19 cellular contexts compared by ENCODE assay signal in the genomic region with DNA sequence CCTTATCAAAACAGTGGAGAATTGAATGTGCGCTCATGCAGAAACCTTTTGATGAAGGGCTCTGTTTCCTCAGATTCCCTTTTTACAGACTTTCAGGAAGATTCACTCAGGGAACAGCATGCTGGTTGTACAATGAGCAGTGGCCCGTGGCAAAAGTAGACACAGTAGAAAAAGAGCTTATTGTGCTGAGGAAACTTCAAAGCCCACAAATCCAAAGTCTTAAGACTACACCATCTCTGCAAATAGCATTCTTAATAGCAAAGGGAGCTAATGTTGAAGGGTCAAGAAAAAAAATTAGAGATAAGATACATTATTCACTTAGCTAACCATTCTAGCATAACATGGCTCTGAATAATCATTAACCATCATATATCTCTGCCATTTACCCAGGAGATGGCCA.
A peak's percentile ranks its signal among the peaks of the same experiment; 100 is the strongest.
DNase-seq lines count a peak whose midpoint lies in the region; ATAC-seq, FAIRE-seq and TF ChIP-seq lines count a peak whose summit lies in the region.
"Had no signal": no experiment of that assay in that cellular context is flagged by ENCODE, and none has a peak within 500 bp of the region (broad histone marks: within the 10 kb centered on the region; RNA-seq: fewer than 3 reads in every experiment).

No MANE protein-coding gene starts in this region.

- H3K4me1 Mint-ChIP-seq in nephron progenitor cell: peaks cover 37% of the 10 kb centered on the region
- H3K4me1 Mint-ChIP-seq in activated CD4-positive, alpha-beta memory T cell treated with anti-CD3 and anti-CD28 coated beads for 36 hours (ENCODE audit: low read depth): no peaks in the 10 kb centered on the region

- H3K27ac ChIP-seq in A673 (ENCODE audit: low read depth, low read length, poor library complexity, severe bottlenecking): no peak overlapping the region
- H3K27ac ChIP-seq: A549 had no signal

- no peak for ATAC-seq in GM21447 (IDR thresholded peaks at IDR 0.05; ENCODE audit: unreplicated experiment)
- no peak for ATAC-seq in GM19023 (IDR thresholded peaks at IDR 0.05; ENCODE audit: unreplicated experiment)
- ATAC-seq: A549 had no signal

- POLR2A ChIA-PET in A673 (lab: Charles Lee; ENCODE audit: low non-redundant PET): no interaction called here
- POLR2A ChIA-PET in activated CD4-positive, alpha-beta memory T cell treated with anti-CD3 and anti-CD28 coated beads for 36 hours (lab: Charles Lee): no interaction called here

- TF ChIP-seq CTCF in A673 (conservative IDR thresholded peaks at IDR 0.05; ENCODE audit: low read depth, low read length) (no peak), nephron progenitor cell (IDR thresholded peaks at IDR 0.05) (no peak)

- H3K27ac Mint-ChIP-seq in nephron progenitor cell: peak overlapping the region; percentile 28
- H3K27ac Mint-ChIP-seq in activated CD4-positive, alpha-beta memory T cell treated with anti-CD3 and anti-CD28 coated beads for 36 hours: no peak overlapping the region

- no peaks in the 10 kb centered on the region for H3K27me3 ChIP-seq in A673 (replicated peaks; ENCODE audit: insufficient read depth, low read depth, low read length, poor library complexity)
- H3K27me3 ChIP-seq: MG63 had no signal

- no peaks in the 10 kb centered on the region for H3K9me3 ChIP-seq in A673 (ENCODE audit: low read depth, low read length, poor library complexity, severe bottlenecking)
- H3K9me3 ChIP-seq: A549, MG63 had no signal

- H3K36me3 Mint-ChIP-seq in nephron progenitor cell (ENCODE audit: low read depth): no peaks in the 10 kb centered on the region
- H3K36me3 Mint-ChIP-seq in activated CD4-positive, alpha-beta memory T cell treated with anti-CD3 and anti-CD28 coated beads for 36 hours: no peaks in the 10 kb centered on the region

- FAIRE-seq in RCC 7860 (lab: Jason Lieb, UNC): peak; percentile 91
- FAIRE-seq: A549 had no signal

- CTCF ChIA-PET in A673 (lab: Charles Lee): no interaction called here
- CTCF ChIA-PET in activated CD4-positive, alpha-beta memory T cell treated with anti-CD3 and anti-CD28 coated beads for 36 hours (lab: Charles Lee): no interaction called here

- H3K4me1 ChIP-seq in A673 (ENCODE audit: insufficient read depth, low read length, poor library complexity, severe bottlenecking): no peaks in the 10 kb centered on the region
- H3K4me1 ChIP-seq: A549 had no signal

- intact Hi-C loops in A673 (cut with micrococcal nuclease; ENCODE audit: unreplicated experiment): no loop called here
- intact Hi-C loops in activated CD4-positive, alpha-beta memory T cell treated with anti-CD3 and anti-CD28 coated beads for 36 hours (cut with micrococcal nuclease): no loop called here

- no TSS peak for BruUV-seq in A673 (replicated peaks; lab: Mats Ljungman, UMichigan)

- H3K36me3 ChIP-seq in A673 (ENCODE audit: insufficient read depth, low read length, poor library complexity, severe bottlenecking): no peaks in the 10 kb centered on the region
- H3K36me3 ChIP-seq: MG63 had no signal

- no peak overlapping the region for H3K4me3 ChIP-seq in A673 (ENCODE audit: low read depth, low read length, poor library complexity, severe bottlenecking)
- H3K4me3 ChIP-seq: A549, MG63 had no signal

- H3K27me3 Mint-ChIP-seq in nephron progenitor cell (ENCODE audit: low read depth, poor library complexity): peaks cover 4% of the 10 kb centered on the region
- H3K27me3 Mint-ChIP-seq in activated CD4-positive, alpha-beta memory T cell treated with anti-CD3 and anti-CD28 coated beads for 36 hours: no peaks in the 10 kb centered on the region

- H3K4me3 Mint-ChIP-seq in nephron progenitor cell: no peak overlapping the region
- H3K4me3 Mint-ChIP-seq in activated CD4-positive, alpha-beta memory T cell treated with anti-CD3 and anti-CD28 coated beads for 36 hours: no peak overlapping the region

- no peaks in the 10 kb centered on the region for H3K9me3 Mint-ChIP-seq in nephron progenitor cell
- H3K9me3 Mint-ChIP-seq in activated CD4-positive, alpha-beta memory T cell treated with anti-CD3 and anti-CD28 coated beads for 36 hours: peaks cover 3% of the 10 kb centered on the region

- DNase-seq in A673 (ENCODE audit: low spot score): peak; percentile 4
- peak; percentile 66 for DNase-seq in RCC 7860 (ENCODE audit: low spot score)
- peak; percentile 46 for DNase-seq in glomerular visceral epithelial cell (ENCODE audit: extremely low spot score)
- no peak for DNase-seq in nephron progenitor cell
- DNase-seq in activated CD4-positive, alpha-beta memory T cell treated with anti-CD3 and anti-CD28 coated beads for 36 hours: no peak
- DNase-seq in activated CD8-positive, alpha-beta memory T cell treated with anti-CD3 and anti-CD28 coated beads, Interleukin-2, amount 50 U/mL, for 4 hours: no peak
- DNase-seq: C1 segment of cervical spinal cord, DND-41, HCEC 1CT, Kasumi-1, MG63, NCI-H1092, NCI-H2081, NCI-H510A treated with DMSO at 0.1 percent for 48 hours, NCI-H774, Right ventricle myocardium superior had no signal

Comparison
In these comparisons a context has a peak if more than half of its experiments do, and no peak if none do; other contexts are left out.
1. DNase-seq: peak in A673 (single experiment), RCC 7860 (single experiment) and glomerular visceral epithelial cell (single experiment); none in nephron progenitor cell (single experiment), activated CD4-positive, alpha-beta memory T cell treated with anti-CD3 and anti-CD28 coated beads for 36 hours (single experiment) and activated CD8-positive, alpha-beta memory T cell treated with anti-CD3 and anti-CD28 coated beads, Interleukin-2, amount 50 U/mL, for 4 hours (single experiment).